In the genomic region with DNA sequence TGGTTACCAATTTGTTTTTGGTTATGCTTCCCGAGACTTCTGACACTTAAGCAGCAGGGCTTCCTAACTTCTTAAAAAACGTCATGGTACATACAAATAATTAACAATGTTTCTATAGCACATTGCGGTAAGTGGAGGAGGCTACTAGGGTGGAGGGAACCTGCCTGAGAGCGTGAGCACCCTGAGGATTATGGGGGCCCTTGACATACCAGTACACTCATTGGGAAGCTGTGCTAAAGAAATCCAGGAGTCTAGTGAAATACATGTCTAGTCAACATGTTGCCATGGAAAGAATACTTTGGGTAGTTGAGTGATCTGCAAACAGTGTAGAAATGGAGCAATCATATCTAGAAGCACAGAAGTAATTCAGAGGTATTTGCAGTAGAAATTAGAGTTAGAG, we compare ENCODE assay signal across 19 cellular contexts.
"Had no signal": no experiment of that assay in that cellular context is flagged by ENCODE, and none has a peak within 500 bp of the region (broad histone marks: within the 10 kb centered on the region; RNA-seq: fewer than 3 reads in every experiment).

No MANE protein-coding gene starts in this region.

- DNase-seq: Kasumi-1, MM.1S, NCI-H1092 treated with DMSO at 0.1 percent for 48 hours, NCI-H1436, NCI-H1694, NCI-H1930, NCI-H2081, NCI-H2107, NCI-H2227 treated with DMSO at 0.1 percent for 48 hours, NCI-H510A, NCI-H524 treated with DMSO at 0.1 percent for 48 hours, NCI-H69, NCI-H774, SHP77 had no signal

- H3K27ac ChIP-seq: HL-60, KMS-11, RWPE1 had no signal

- H3K9me3 Mint-ChIP-seq: IgD-negative memory B cell had no signal

- H3K4me3 ChIP-seq: K562 had no signal

- H3K4me3 Mint-ChIP-seq: IgD-negative memory B cell had no signal

- H3K27me3 Mint-ChIP-seq: IgD-negative memory B cell had no signal
